1 cellular context compared by ENCODE assay signal in the genomic region with DNA sequence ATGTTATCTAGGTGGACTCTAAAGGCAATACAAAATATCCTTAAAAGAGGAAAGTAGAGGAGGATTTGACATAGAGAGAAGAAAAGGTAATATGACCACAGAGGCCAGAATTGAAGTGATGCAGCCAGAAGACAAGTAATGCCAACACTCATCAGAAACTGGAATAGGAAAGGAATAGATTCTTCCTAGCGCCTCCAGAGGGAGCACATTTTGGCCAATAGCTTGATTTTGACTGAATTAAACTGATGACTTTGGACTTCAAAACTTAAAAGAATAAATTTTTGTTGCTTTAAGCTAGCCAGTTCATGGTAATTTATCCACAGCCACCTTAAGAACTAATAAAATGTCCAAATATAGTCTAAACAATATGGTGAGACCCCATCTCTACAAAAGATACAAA.
TF ChIP-seq lines count a peak whose summit lies in the region.

No MANE protein-coding gene starts in this region.

TF ChIP-seq in SK-N-SH treated with all-trans-retinoic acid at 6 μM for 48 hours, 23 proteins besides CTCF, POLR2A, EP300 and RAD21 (continued from another document):
- TF ChIP-seq, protein P1, sequence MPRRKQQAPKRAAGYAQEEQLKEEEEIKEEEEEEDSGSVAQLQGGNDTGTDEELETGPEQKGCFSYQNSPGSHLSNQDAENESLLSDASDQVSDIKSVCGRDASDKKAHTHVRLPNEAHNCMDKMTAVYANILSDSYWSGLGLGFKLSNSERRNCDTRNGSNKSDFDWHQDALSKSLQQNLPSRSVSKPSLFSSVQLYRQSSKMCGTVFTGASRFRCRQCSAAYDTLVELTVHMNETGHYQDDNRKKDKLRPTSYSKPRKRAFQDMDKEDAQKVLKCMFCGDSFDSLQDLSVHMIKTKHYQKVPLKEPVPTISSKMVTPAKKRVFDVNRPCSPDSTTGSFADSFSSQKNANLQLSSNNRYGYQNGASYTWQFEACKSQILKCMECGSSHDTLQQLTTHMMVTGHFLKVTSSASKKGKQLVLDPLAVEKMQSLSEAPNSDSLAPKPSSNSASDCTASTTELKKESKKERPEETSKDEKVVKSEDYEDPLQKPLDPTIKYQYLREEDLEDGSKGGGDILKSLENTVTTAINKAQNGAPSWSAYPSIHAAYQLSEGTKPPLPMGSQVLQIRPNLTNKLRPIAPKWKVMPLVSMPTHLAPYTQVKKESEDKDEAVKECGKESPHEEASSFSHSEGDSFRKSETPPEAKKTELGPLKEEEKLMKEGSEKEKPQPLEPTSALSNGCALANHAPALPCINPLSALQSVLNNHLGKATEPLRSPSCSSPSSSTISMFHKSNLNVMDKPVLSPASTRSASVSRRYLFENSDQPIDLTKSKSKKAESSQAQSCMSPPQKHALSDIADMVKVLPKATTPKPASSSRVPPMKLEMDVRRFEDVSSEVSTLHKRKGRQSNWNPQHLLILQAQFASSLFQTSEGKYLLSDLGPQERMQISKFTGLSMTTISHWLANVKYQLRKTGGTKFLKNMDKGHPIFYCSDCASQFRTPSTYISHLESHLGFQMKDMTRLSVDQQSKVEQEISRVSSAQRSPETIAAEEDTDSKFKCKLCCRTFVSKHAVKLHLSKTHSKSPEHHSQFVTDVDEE (CRISPR knock-in tag; IDR thresholded peaks at IDR 0.05): no peak
- TF ChIP-seq, protein P2, sequence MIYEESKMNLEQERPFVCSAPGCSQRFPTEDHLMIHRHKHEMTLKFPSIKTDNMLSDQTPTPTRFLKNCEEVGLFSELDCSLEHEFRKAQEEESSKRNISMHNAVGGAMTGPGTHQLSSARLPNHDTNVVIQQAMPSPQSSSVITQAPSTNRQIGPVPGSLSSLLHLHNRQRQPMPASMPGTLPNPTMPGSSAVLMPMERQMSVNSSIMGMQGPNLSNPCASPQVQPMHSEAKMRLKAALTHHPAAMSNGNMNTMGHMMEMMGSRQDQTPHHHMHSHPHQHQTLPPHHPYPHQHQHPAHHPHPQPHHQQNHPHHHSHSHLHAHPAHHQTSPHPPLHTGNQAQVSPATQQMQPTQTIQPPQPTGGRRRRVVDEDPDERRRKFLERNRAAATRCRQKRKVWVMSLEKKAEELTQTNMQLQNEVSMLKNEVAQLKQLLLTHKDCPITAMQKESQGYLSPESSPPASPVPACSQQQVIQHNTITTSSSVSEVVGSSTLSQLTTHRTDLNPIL (CRISPR knock-in tag; IDR thresholded peaks at IDR 0.05; ENCODE audit: low read depth): no peak
- TF ChIP-seq BACH2 (CRISPR knock-in tag; IDR thresholded peaks at IDR 0.05; ENCODE audit: borderline replicate concordance) (no peak), GLIS3 (CRISPR knock-in tag; IDR thresholded peaks at IDR 0.05) (no peak), ZFP3 (CRISPR knock-in tag; IDR thresholded peaks at IDR 0.05) (no peak), ZC3H10 (CRISPR knock-in tag; IDR thresholded peaks at IDR 0.05) (no peak), TOX (CRISPR knock-in tag; IDR thresholded peaks at IDR 0.05; ENCODE audit: borderline replicate concordance) (no peak), TCF4 (CRISPR knock-in tag; IDR thresholded peaks at IDR 0.05; ENCODE audit: borderline replicate concordance) (no peak), ZNF8 (CRISPR knock-in tag; IDR thresholded peaks at IDR 0.05) (no peak), RARB (CRISPR knock-in tag; IDR thresholded peaks at IDR 0.05) (no peak)
- TF ChIP-seq, protein P3, sequence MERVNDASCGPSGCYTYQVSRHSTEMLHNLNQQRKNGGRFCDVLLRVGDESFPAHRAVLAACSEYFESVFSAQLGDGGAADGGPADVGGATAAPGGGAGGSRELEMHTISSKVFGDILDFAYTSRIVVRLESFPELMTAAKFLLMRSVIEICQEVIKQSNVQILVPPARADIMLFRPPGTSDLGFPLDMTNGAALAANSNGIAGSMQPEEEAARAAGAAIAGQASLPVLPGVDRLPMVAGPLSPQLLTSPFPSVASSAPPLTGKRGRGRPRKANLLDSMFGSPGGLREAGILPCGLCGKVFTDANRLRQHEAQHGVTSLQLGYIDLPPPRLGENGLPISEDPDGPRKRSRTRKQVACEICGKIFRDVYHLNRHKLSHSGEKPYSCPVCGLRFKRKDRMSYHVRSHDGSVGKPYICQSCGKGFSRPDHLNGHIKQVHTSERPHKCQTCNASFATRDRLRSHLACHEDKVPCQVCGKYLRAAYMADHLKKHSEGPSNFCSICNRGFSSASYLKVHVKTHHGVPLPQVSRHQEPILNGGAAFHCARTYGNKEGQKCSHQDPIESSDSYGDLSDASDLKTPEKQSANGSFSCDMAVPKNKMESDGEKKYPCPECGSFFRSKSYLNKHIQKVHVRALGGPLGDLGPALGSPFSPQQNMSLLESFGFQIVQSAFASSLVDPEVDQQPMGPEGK (CRISPR knock-in tag; IDR thresholded peaks at IDR 0.05; ENCODE audit: borderline replicate concordance): no peak
TF ChIP-seq in SK-N-SH treated with all-trans-retinoic acid at 6 μM for 48 hours: peak in this region for 0.
